Comparison of ENCODE assay signal across 16 cellular contexts in genomic region chr9:121662359-121662758, GRCh38. TPM values are rescaled to one million over a fixed set of nuclear protein-coding genes. Genes with fewer than 3 reads are reported as not detected.
DNase-seq lines count a peak whose midpoint lies in the region; ATAC-seq and TF ChIP-seq lines count a peak whose summit lies in the region.
"Had no signal": no experiment of that assay in that cellular context is flagged by ENCODE, and none has a peak within 500 bp of the region (broad histone marks: within the 10 kb centered on the region; RNA-seq: fewer than 3 reads in every experiment).

No MANE protein-coding gene starts in this region.

- peaks cover 19% of the 10 kb centered on the region; the same call in 1 of the 2 replicates for H3K79me2 ChIP-seq in GM23338 (replicated peaks; ENCODE audit: insufficient read depth)

- no peaks in the 10 kb centered on the region for H3K9me2 ChIP-seq in GM23338 (ENCODE audit: insufficient read depth)

- peaks cover 34% of the 10 kb centered on the region for H4K20me1 ChIP-seq in GM23338 (replicated peaks; ENCODE audit: insufficient read depth)

- H3K27ac ChIP-seq in left ventricle myocardium inferior (replicated peaks): peak overlapping the region; percentile 88
- no peak overlapping the region for H3K27ac ChIP-seq in GM23338 (ENCODE audit: low read depth)

- H3K9me3 Mint-ChIP-seq in brain (peaks cover 0 to 3% (median 0%) of the 10 kb centered on the region in 5 experiments), nephron (no peaks in the 10 kb centered on the region), type B pancreatic cell (no peaks in the 10 kb centered on the region), GM23338 (no peaks in the 10 kb centered on the region; the same call in 2 of the 3 replicates)
- H3K9me3 Mint-ChIP-seq in activated CD8-positive, alpha-beta T cell treated with anti-CD3 and anti-CD28 coated beads, Interleukin-2, amount 10 ng/mL, durations not matched to agents 7 days and 5 days (ENCODE audit: insufficient read depth): no peaks in the 10 kb centered on the region
- no peaks in the 10 kb centered on the region for H3K9me3 Mint-ChIP-seq in activated naive CD4-positive, alpha-beta T cell treated with anti-CD3 and anti-CD28 coated beads, Interleukin-2, amount 50 U/mL, for 72 hours
- H3K9me3 Mint-ChIP-seq: CD4-positive, alpha-beta T cell had no signal

- CTCF ChIA-PET in activated CD8-positive, alpha-beta T cell treated with anti-CD3 and anti-CD28 coated beads, Interleukin-2, amount 10 ng/mL, durations not matched to agents 7 days and 5 days (lab: Charles Lee): interaction anchor here (0.8 kb wide), 1 partner anchor 116 kb away, joined by 3 read pairs; no protein-coding TSS in a partner anchor

- no peak overlapping the region for H3K4me3 ChIP-seq in left ventricle myocardium inferior
- no peak overlapping the region for H3K4me3 ChIP-seq in GM23338

- H3K4me1 ChIP-seq in left ventricle myocardium inferior (peaks cover 84% of the 10 kb centered on the region), GM23338 (ENCODE audit: insufficient read depth) (peaks cover 18% of the 10 kb centered on the region; the same call in 1 of the 2 replicates)

- H3K4me2 ChIP-seq in GM23338: no peak overlapping the region

- H3K36me3 ChIP-seq in left ventricle myocardium inferior: no peaks in the 10 kb centered on the region
- no peaks in the 10 kb centered on the region for H3K36me3 ChIP-seq in GM23338 (ENCODE audit: insufficient read depth)

- H3K27me3 ChIP-seq in left ventricle myocardium inferior (ENCODE audit: low read depth): no peaks in the 10 kb centered on the region
- no peaks in the 10 kb centered on the region for H3K27me3 ChIP-seq in GM23338 (ENCODE audit: insufficient read depth)

- ATAC-seq in left ventricle myocardium superior: no peak
- no peak for ATAC-seq in activated CD8-positive, alpha-beta T cell treated with anti-CD3 and anti-CD28 coated beads, Interleukin-2, amount 10 ng/mL, durations not matched to agents 7 days and 5 days
- no peak for ATAC-seq in GM23338
- ATAC-seq in activated naive CD4-positive, alpha-beta T cell treated with anti-CD3 and anti-CD28 coated beads, Interleukin-2, amount 50 U/mL, for 72 hours: no peak
- ATAC-seq: Panc1 had no signal

- H3F3A ChIP-seq in GM23338 (replicated peaks; ENCODE audit: low read depth): no peaks in the 10 kb centered on the region

- intact Hi-C loops in left ventricle myocardium inferior (cut with micrococcal nuclease): no loop called here
- intact Hi-C loops in left ventricle myocardium superior (cut with micrococcal nuclease): no loop called here

- peaks cover 57% of the 10 kb centered on the region for H3K4me1 Mint-ChIP-seq in brain
- H3K4me1 Mint-ChIP-seq in nephron: peaks cover 51% of the 10 kb centered on the region
- peaks cover 46% of the 10 kb centered on the region for H3K4me1 Mint-ChIP-seq in type B pancreatic cell (ENCODE audit: unreplicated experiment)
- H3K4me1 Mint-ChIP-seq in activated CD8-positive, alpha-beta T cell treated with anti-CD3 and anti-CD28 coated beads, Interleukin-2, amount 10 ng/mL, durations not matched to agents 7 days and 5 days (ENCODE audit: low read depth): no peaks in the 10 kb centered on the region
- H3K4me1 Mint-ChIP-seq in GM23338: peaks cover 36% of the 10 kb centered on the region
- H3K4me1 Mint-ChIP-seq: B cell had no signal

- H3K9me3 ChIP-seq in left ventricle myocardium inferior (replicated peaks): no peaks in the 10 kb centered on the region

- no peak for TF ChIP-seq CTCF in left ventricle myocardium inferior (IDR thresholded peaks at IDR 0.05; ENCODE audit: borderline replicate concordance)
- no peak for TF ChIP-seq CTCF in brain (conservative IDR thresholded peaks at IDR 0.05)
- TF ChIP-seq CTCF in nephron (IDR thresholded peaks at IDR 0.05; ENCODE audit: unreplicated experiment in 3 of 3): no peak
- no peak for TF ChIP-seq CTCF in type B pancreatic cell (conservative IDR thresholded peaks at IDR 0.05)
- TF ChIP-seq CTCF in GM23338 (conservative IDR thresholded peaks at IDR 0.05; ENCODE audit: low read depth in 2 of 2): no peak

- H3K36me3 Mint-ChIP-seq in brain (peaks cover 15% of the 10 kb centered on the region), nephron (ENCODE audit: low read depth) (peaks cover 52% of the 10 kb centered on the region), type B pancreatic cell (peaks cover 33% of the 10 kb centered on the region), GM23338 (ENCODE audit: low read depth) (peaks cover 9% of the 10 kb centered on the region; the same call in 1 of the 3 replicates)
- no peaks in the 10 kb centered on the region for H3K36me3 Mint-ChIP-seq in activated CD8-positive, alpha-beta T cell treated with anti-CD3 and anti-CD28 coated beads, Interleukin-2, amount 10 ng/mL, durations not matched to agents 7 days and 5 days (ENCODE audit: low read depth)
- H3K36me3 Mint-ChIP-seq in activated naive CD4-positive, alpha-beta T cell treated with anti-CD3 and anti-CD28 coated beads, Interleukin-2, amount 50 U/mL, for 72 hours: no peaks in the 10 kb centered on the region

- H3K27me3 Mint-ChIP-seq in brain (peaks cover 9% of the 10 kb centered on the region), nephron (ENCODE audit: low read depth) (no peaks in the 10 kb centered on the region), type B pancreatic cell (no peaks in the 10 kb centered on the region), GM23338 (ENCODE audit: insufficient read depth, low read depth, poor library complexity) (peaks cover 1% of the 10 kb centered on the region)
- H3K27me3 Mint-ChIP-seq in activated CD8-positive, alpha-beta T cell treated with anti-CD3 and anti-CD28 coated beads, Interleukin-2, amount 10 ng/mL, durations not matched to agents 7 days and 5 days (ENCODE audit: low read depth): peaks cover 28% of the 10 kb centered on the region

- POLR2A ChIA-PET in activated CD8-positive, alpha-beta T cell treated with anti-CD3 and anti-CD28 coated beads, Interleukin-2, amount 10 ng/mL, durations not matched to agents 7 days and 5 days (lab: Charles Lee): no interaction called here

- H3K27ac Mint-ChIP-seq in brain (peak overlapping the region in 4 of 5 experiments; percentile 20 to 64 (median 33)), nephron (peak overlapping the region; percentile 12 to 77 (median 57)), type B pancreatic cell (peak overlapping the region; percentile 1), GM23338 (no peak overlapping the region)
- no peak overlapping the region for H3K27ac Mint-ChIP-seq in activated CD8-positive, alpha-beta T cell treated with anti-CD3 and anti-CD28 coated beads, Interleukin-2, amount 10 ng/mL, durations not matched to agents 7 days and 5 days
- H3K27ac Mint-ChIP-seq in activated naive CD4-positive, alpha-beta T cell treated with anti-CD3 and anti-CD28 coated beads, Interleukin-2, amount 50 U/mL, for 72 hours: no peak overlapping the region
- H3K27ac Mint-ChIP-seq: B cell; CD4-positive, alpha-beta T cell had no signal

- no peak overlapping the region for H3K4me3 Mint-ChIP-seq in brain
- H3K4me3 Mint-ChIP-seq in nephron: no peak overlapping the region
- H3K4me3 Mint-ChIP-seq in type B pancreatic cell: no peak overlapping the region
- no peak overlapping the region for H3K4me3 Mint-ChIP-seq in activated CD8-positive, alpha-beta T cell treated with anti-CD3 and anti-CD28 coated beads, Interleukin-2, amount 10 ng/mL, durations not matched to agents 7 days and 5 days
- no peak overlapping the region for H3K4me3 Mint-ChIP-seq in GM23338
- H3K4me3 Mint-ChIP-seq: B cell; CD4-positive, alpha-beta T cell had no signal

- DNase-seq in left ventricle myocardium inferior (no peak), left ventricle myocardium superior (no peak), type B pancreatic cell (ENCODE audit: extremely low spot score, unreplicated experiment) (no peak), GM23338 (ENCODE audit: low spot score) (no peak)
- DNase-seq in activated CD8-positive, alpha-beta T cell treated with anti-CD3 and anti-CD28 coated beads, Interleukin-2, amount 10 ng/mL, durations not matched to agents 7 days and 5 days: no peak
- no peak for DNase-seq in activated naive CD4-positive, alpha-beta T cell treated with anti-CD3 and anti-CD28 coated beads, Interleukin-2, amount 50 U/mL, for 72 hours (ENCODE audit: low spot score in 2 of 2)
- DNase-seq: Calu3; CD4-positive, alpha-beta T cell; GOT3; NCI-H1092; NCI-H510A; SHP77 had no signal

- H2AFZ ChIP-seq in GM23338: no peak overlapping the region

RNA-seq across cellular contexts. Expression of gene DAB2IP, which starts 10.9 kb away (rescaled TPM):
- 50.7 TPM for total RNA-seq in left ventricle myocardium inferior
- total RNA-seq in left ventricle myocardium superior: 54.8 TPM
- 33.1 TPM for polyA plus RNA-seq in brain (ENCODE audit: insufficient read depth, low read depth, low replicate concordance)
- total RNA-seq in type B pancreatic cell (ENCODE audit: low replicate concordance): 49.7 and 57.2 TPM in 2 replicates
- under 1 TPM; 0.08 to 0.13 TPM for total RNA-seq in activated CD8-positive, alpha-beta T cell treated with anti-CD3 and anti-CD28 coated beads, Interleukin-2, amount 10 ng/mL, durations not matched to agents 7 days and 5 days
- total RNA-seq in GM23338 (2014; rRNA removed; shearing (Covaris generic)): 35.1 and 42.8 TPM in 2 replicates
- 8.9 and 11.4 TPM in 2 replicates for polyA plus RNA-seq in GM23338 (2016; fragmentation: Nextera tagmentation; extraction: Ambion mirVana)
- total RNA-seq in activated naive CD4-positive, alpha-beta T cell treated with anti-CD3 and anti-CD28 coated beads, Interleukin-2, amount 50 U/mL, for 72 hours: under 1 TPM; 0.06 to 0.18 TPM

Comparison
In these comparisons a context has a peak if more than half of its experiments do, and no peak if none do; other contexts are left out.
1. H3K27ac Mint-ChIP-seq: peak in brain (4 of 5), nephron (3 of 3) and type B pancreatic cell (single experiment); none in activated CD8-positive, alpha-beta T cell treated with anti-CD3 and anti-CD28 coated beads, Interleukin-2, amount 10 ng/mL, durations not matched to agents 7 days and 5 days (single experiment), GM23338 (single experiment) and activated naive CD4-positive, alpha-beta T cell treated with anti-CD3 and anti-CD28 coated beads, Interleukin-2, amount 50 U/mL, for 72 hours (0 of 2).
2. RNA of gene DAB2IP, which starts 10.9 kb away (total RNA-seq): 49.7 to 57.2 TPM in type B pancreatic cell, 54.8 TPM in left ventricle myocardium superior (single experiment), 50.7 TPM in left ventricle myocardium inferior (single experiment) and 35.1 to 42.8 TPM in GM23338; 0.06 to 0.18 TPM in activated naive CD4-positive, alpha-beta T cell treated with anti-CD3 and anti-CD28 coated beads, Interleukin-2, amount 50 U/mL, for 72 hours and 0.08 to 0.13 TPM in activated CD8-positive, alpha-beta T cell treated with anti-CD3 and anti-CD28 coated beads, Interleukin-2, amount 10 ng/mL, durations not matched to agents 7 days and 5 days; every median in the first group is over 10 times any median in the second.